ENCODE assay signal across 19 cellular contexts in the genomic region with DNA sequence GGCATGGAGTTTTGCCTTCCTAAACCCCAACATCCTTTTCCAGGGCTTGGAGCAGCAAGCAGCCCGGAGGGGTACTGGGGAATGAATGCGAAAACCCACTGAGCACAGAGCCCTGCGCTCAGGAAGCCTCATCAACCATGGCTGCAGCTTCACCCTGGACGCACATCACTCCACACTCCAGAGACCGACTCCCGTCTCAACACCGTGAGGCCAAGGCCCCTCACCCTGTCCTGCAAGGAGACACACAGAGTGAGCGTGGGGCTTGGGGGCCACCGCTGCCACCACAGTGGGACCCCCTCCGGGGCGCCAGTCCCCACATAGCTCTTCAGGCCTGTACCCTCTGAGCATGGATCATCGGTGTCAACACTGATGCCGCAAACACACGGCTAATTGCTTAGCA.
"Had no signal": no experiment of that assay in that cellular context is flagged by ENCODE, and none has a peak within 500 bp of the region (broad histone marks: within the 10 kb centered on the region; RNA-seq: fewer than 3 reads in every experiment).

No MANE protein-coding gene starts in this region.

- H3K27ac Mint-ChIP-seq: activated naive CD4-positive, alpha-beta T cell treated with anti-CD3 and anti-CD28 coated beads, Interleukin-2, amount 50 U/mL, for 72 hours; nephron progenitor cell; T-helper 1 cell treated with Interleukin-12 subunit alpha and Interleukin-12 subunit beta and Interleukin-4 antibody, amounts not matched to agents 30 μg/mL and 1 μg/mL, for 36 hours had no signal

- H3K9me3 ChIP-seq: gastroesophageal sphincter, spleen, tibial nerve had no signal

- H3K27me3 Mint-ChIP-seq: activated T-helper 17 cell treated with anti-CD3 and anti-CD28 coated beads, Interleukin-2, amount 50 U/mL, for 72 hours; stimulated activated naive CD8-positive, alpha-beta T cell treated with anti-CD3 and anti-CD28 coated beads, Interleukin-15, amount 100 ng/mL, for 72 hours had no signal

- H3K9me3 Mint-ChIP-seq: activated naive CD4-positive, alpha-beta T cell treated with anti-CD3 and anti-CD28 coated beads, Interleukin-2, amount 50 U/mL, for 72 hours; activated T-helper 17 cell treated with anti-CD3 and anti-CD28 coated beads, Interleukin-2, amount 50 U/mL, for 72 hours; nephron progenitor cell; stimulated activated naive CD8-positive, alpha-beta T cell treated with anti-CD3 and anti-CD28 coated beads, Interleukin-15, amount 100 ng/mL, for 72 hours; T-helper 1 cell treated with Interleukin-12 subunit alpha and Interleukin-12 subunit beta and Interleukin-4 antibody, amounts not matched to agents 30 μg/mL and 1 μg/mL, for 36 hours had no signal

- H3K27me3 ChIP-seq: gastroesophageal sphincter, spleen, tibial nerve had no signal

- ATAC-seq: activated naive CD4-positive, alpha-beta T cell treated with anti-CD3 and anti-CD28 coated beads, Interleukin-2, amount 50 U/mL, for 72 hours; activated T-helper 17 cell treated with anti-CD3 and anti-CD28 coated beads, Interleukin-2, amount 50 U/mL, for 72 hours; gastroesophageal sphincter; left cardiac atrium; stimulated activated naive CD8-positive, alpha-beta T cell treated with anti-CD3 and anti-CD28 coated beads, Interleukin-15, amount 100 ng/mL, for 72 hours had no signal

- DNase-seq: activated CD4-positive, alpha-beta T cell treated with anti-CD3 and anti-CD28 coated beads, Interleukin-2, amount 50 U/mL, for 48 hours; activated T-cell treated with anti-CD3 and anti-CD28 coated beads, Interleukin-2, amount 50 U/mL, for 1 hour; cerebellar nuclear complex; head of caudate nucleus; hypothalamus; left cardiac atrium; midbrain; nephron progenitor cell; occipital lobe; spleen; stimulated activated CD4-positive, alpha-beta T cell treated with anti-CD3 and anti-CD28 coated beads, Interleukin-4, amount 100 ng/mL, for 1 hour; stimulated activated naive CD8-positive, alpha-beta T cell treated with anti-CD3 and anti-CD28 coated beads, Interleukin-15, amount 100 ng/mL, for 72 hours had no signal

- H3K4me3 ChIP-seq: coronary artery, gastroesophageal sphincter, spleen, tibial nerve had no signal

- H3K4me3 Mint-ChIP-seq: nephron progenitor cell; T-helper 1 cell treated with Interleukin-12 subunit alpha and Interleukin-12 subunit beta and Interleukin-4 antibody, amounts not matched to agents 30 μg/mL and 1 μg/mL, for 36 hours had no signal

- H3K36me3 Mint-ChIP-seq: activated naive CD4-positive, alpha-beta T cell treated with anti-CD3 and anti-CD28 coated beads, Interleukin-2, amount 50 U/mL, for 72 hours had no signal

- H3K27ac ChIP-seq: coronary artery, epithelial cell of prostate, gastroesophageal sphincter, tibial nerve had no signal
